19 cellular contexts compared by ENCODE assay signal in the genomic region with DNA sequence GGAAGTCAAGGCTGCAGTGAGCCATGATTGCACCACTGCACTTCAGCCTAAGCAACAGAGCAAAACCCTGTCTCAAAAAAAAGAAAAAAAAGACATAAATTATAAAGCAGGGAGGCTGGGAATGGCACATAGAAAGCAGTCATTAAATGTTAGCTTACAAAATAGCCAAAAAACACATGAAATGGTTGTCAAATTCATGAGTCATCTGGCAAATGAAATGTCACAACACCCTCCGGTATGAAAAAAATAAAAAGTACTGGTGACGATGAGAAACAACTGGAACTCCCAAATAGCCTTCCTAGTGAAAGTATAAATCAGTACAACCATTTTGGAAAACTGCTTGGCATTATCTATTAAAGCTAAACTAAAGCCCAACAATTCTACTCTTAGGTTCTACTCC.
DNase-seq lines count a peak whose midpoint lies in the region; TF ChIP-seq lines count a peak whose summit lies in the region.
"Had no signal": no experiment of that assay in that cellular context is flagged by ENCODE, and none has a peak within 500 bp of the region (broad histone marks: within the 10 kb centered on the region; RNA-seq: fewer than 3 reads in every experiment).

No MANE protein-coding gene starts in this region.

- in situ Hi-C loops in GM13976 (cut with MboI; ENCODE audit: low sequenced_read_pairs, unreplicated experiment), result no loop called here

- peak; percentile 38 for DNase-seq in ELR (ENCODE audit: low read depth)
- peak; percentile 39 for DNase-seq in NB4 (ENCODE audit: low read depth)
- DNase-seq in fibroblast of mammary gland (ENCODE audit: low read depth), result peak; percentile 85
- peak; percentile 76 for DNase-seq in stromal cell of bone marrow (ENCODE audit: low read depth)
- DNase-seq in GOT3 (lab: John Stamatoyannopoulos, UW), result no peak
- DNase-seq in GM13976 (ENCODE audit: low spot score), result no peak
- no peak for DNase-seq in cortex of kidney (lab: John Stamatoyannopoulos, UW)
- DNase-seq: activated T-cell treated with anti-CD3 and anti-CD28 coated beads for 4 hours; anterior cingulate cortex; CD4-positive, alpha-beta T cell; effector memory CD8-positive, alpha-beta T cell; Karpas-422; left colon; NCI-H1694; NCI-H446 treated with DMSO at 0.1 percent for 48 hours; SHP77 treated with DMSO at 0.1 percent for 48 hours; stimulated activated CD4-positive, alpha-beta T cell treated with anti-CD3 and anti-CD28 coated beads, Interleukin-12 subunit alpha, Interleukin-12 subunit beta, amount 100 ng/mL, for 4 hours; T-cell; testis had no signal

- no peak for TF ChIP-seq CTCF in NB4 (IDR thresholded peaks at IDR 0.05; ENCODE audit: low read depth, low read length)
- TF ChIP-seq CTCF in fibroblast of mammary gland (conservative IDR thresholded peaks at IDR 0.05; ENCODE audit: control insufficient read depth, insufficient read depth, low read depth, low read length), result no peak
- no peak for TF ChIP-seq CTCF in GM13976 (IDR thresholded peaks at IDR 0.05; ENCODE audit: borderline replicate concordance, control extremely low read depth, extremely low read depth, insufficient read depth, missing control alignments)

- no peak overlapping the region for H3K4me3 ChIP-seq in NB4 (ENCODE audit: low read depth, low read length)
- H3K4me3 ChIP-seq in fibroblast of mammary gland (ENCODE audit: control insufficient read depth, low read depth, low read length), result no peak overlapping the region
- H3K4me3 ChIP-seq: testis had no signal

- TF ChIP-seq POLR2A in NB4 (IDR thresholded peaks at IDR 0.05; ENCODE audit: extremely low read depth, insufficient read length), result no peak

Comparison
In these comparisons a context has a peak if more than half of its experiments do, and no peak if none do; other contexts are left out.
1. DNase-seq: peak in ELR (single experiment), NB4 (single experiment), fibroblast of mammary gland (single experiment) and stromal cell of bone marrow (single experiment); none in GOT3 (single experiment), GM13976 (single experiment) and cortex of kidney (single experiment).